1 cellular context compared by ENCODE assay signal in the genomic region with DNA sequence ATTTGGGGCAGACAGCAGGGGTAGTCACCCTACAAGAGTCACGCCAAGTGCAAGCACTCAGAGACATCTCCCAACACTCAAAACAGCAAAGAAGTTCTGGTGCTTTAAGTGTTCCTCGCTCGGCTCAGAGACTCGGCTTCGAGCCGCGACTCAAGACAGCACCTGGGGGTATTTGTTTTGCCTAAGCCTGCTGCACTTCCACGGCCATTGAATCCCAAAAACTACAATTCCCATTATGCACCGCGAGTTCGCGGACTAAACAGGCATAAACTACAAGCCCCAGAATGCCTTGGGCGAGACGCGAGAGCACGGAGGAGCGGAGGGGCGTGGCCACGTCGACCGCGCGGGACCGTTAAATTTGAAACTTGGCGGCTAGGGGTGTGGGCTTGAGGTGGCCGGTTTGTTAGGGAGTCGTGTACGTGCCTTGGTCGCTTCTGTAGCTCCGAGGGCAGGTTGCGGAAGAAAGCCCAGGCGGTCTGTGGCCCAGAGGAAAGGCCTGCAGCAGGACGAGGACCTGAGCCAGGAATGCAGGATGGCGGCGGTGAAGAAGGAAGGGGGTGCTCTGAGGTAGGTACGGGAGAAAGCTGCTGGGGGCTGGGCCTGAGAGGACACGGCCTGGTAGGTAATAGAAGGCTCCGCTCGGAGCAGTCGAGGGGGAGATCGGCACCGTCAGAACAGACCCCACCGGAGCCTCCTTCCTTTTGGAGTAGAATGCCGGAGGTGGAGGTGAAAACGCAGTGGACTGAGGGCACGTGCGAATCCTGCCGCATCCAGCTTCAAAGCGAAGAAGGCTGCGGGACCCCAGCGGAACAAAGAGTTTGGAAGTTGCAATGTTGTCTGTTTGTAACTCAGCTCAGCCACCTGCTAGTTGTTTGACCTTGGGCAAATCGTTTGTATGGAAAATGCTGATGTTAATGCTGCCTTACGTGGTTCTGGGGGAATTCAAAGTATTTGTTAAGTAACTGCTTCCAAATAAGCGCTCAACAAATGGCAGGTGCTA.
TF ChIP-seq lines count a peak whose summit lies in the region.

TSS of gene BUB1B (plus strand) at position 381 of the 1,000 bp plus-strand sequence. CDS start at position 533, 152 bp downstream.

TF ChIP-seq in HepG2, 621 proteins besides CTCF, POLR2A, EP300 and RAD21 (continued from another document and continues in another):
- no peak for TF ChIP-seq ZNF414 (CRISPR knock-in tag; IDR thresholded peaks at IDR 0.05)
- TF ChIP-seq KDM2A (CRISPR knock-in tag; IDR thresholded peaks at IDR 0.05; ENCODE audit: borderline replicate concordance, low read depth): peak; percentile 77
- no peak for TF ChIP-seq ZNF460 (CRISPR knock-in tag; IDR thresholded peaks at IDR 0.05; ENCODE audit: borderline replicate concordance)
- TF ChIP-seq BRD4 (CRISPR knock-in tag; IDR thresholded peaks at IDR 0.05): peak; percentile 52
- TF ChIP-seq CSRNP1 (CRISPR knock-in tag; IDR thresholded peaks at IDR 0.05): peak; percentile 96
- TF ChIP-seq DNMT3B (CRISPR knock-in tag; conservative IDR thresholded peaks at IDR 0.05): no peak
- 0 out of 2 replicates have a peak, but pooled peaks have one; percentile 10 for TF ChIP-seq ZBTB7B (CRISPR knock-in tag; IDR thresholded peaks at IDR 0.05)
- TF ChIP-seq ZNF691 (CRISPR knock-in tag; IDR thresholded peaks at IDR 0.05; ENCODE audit: borderline replicate concordance, low read depth): peak; percentile 69; the same call in 1 of the 2 replicates
- peak; percentile 98 for TF ChIP-seq MXD4 (CRISPR knock-in tag; IDR thresholded peaks at IDR 0.05)
- 0 out of 2 replicates have a peak, but pooled peaks have one; percentile 21 for TF ChIP-seq SMAD3 (CRISPR knock-in tag; IDR thresholded peaks at IDR 0.05)
- TF ChIP-seq ZNF275 (CRISPR knock-in tag; IDR thresholded peaks at IDR 0.05; ENCODE audit: borderline replicate concordance): 0 out of 2 replicates have a peak, but pooled peaks have one; percentile 24
- TF ChIP-seq FOXP4 (CRISPR knock-in tag; IDR thresholded peaks at IDR 0.05): no peak; the same call in none of the 2 replicates
- TF ChIP-seq MTF1 (CRISPR knock-in tag; IDR thresholded peaks at IDR 0.05): no peak
- TF ChIP-seq JARID2 (CRISPR knock-in tag; IDR thresholded peaks at IDR 0.05; ENCODE audit: insufficient replicate concordance): peak; percentile 23
- no peak for TF ChIP-seq HNRNPH1 (optimal IDR thresholded peaks at IDR 0.05; ENCODE audit: low read depth, low read length)
- TF ChIP-seq ONECUT2 (CRISPR knock-in tag; IDR thresholded peaks at IDR 0.05): no peak; the same call in 1 of the 2 replicates
- no peak for TF ChIP-seq ZNF441 (CRISPR knock-in tag; IDR thresholded peaks at IDR 0.05; ENCODE audit: borderline replicate concordance)
- TF ChIP-seq SRSF4 (IDR thresholded peaks at IDR 0.05; ENCODE audit: low read depth, low read length, poor library complexity, severe bottlenecking): no peak
- peak; percentile 54; the same call in 1 of the 2 replicates for TF ChIP-seq IKZF5 (CRISPR knock-in tag; IDR thresholded peaks at IDR 0.05)
- no peak for TF ChIP-seq PAF1 (CRISPR knock-in tag; IDR thresholded peaks at IDR 0.05)
- TF ChIP-seq TRIM24 (CRISPR knock-in tag; IDR thresholded peaks at IDR 0.05): no peak
- TF ChIP-seq ZMAT3 (CRISPR knock-in tag; conservative IDR thresholded peaks at IDR 0.05): no peak; the same call in 1 of the 2 replicates
- TF ChIP-seq SAFB2 (CRISPR knock-in tag; IDR thresholded peaks at IDR 0.05; ENCODE audit: borderline replicate concordance, low read depth): no peak
- TF ChIP-seq ZNF292 (CRISPR knock-in tag; IDR thresholded peaks at IDR 0.05; ENCODE audit: borderline replicate concordance, low read depth): no peak
- TF ChIP-seq, protein P1, sequence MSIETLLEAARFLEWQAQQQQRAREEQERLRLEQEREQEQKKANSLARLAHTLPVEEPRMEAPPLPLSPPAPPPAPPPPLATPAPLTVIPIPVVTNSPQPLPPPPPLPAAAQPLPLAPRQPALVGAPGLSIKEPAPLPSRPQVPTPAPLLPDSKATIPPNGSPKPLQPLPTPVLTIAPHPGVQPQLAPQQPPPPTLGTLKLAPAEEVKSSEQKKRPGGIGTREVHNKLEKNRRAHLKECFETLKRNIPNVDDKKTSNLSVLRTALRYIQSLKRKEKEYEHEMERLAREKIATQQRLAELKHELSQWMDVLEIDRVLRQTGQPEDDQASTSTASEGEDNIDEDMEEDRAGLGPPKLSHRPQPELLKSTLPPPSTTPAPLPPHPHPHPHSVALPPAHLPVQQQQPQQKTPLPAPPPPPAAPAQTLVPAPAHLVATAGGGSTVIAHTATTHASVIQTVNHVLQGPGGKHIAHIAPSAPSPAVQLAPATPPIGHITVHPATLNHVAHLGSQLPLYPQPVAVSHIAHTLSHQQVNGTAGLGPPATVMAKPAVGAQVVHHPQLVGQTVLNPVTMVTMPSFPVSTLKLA (IDR thresholded peaks at IDR 0.05): peak; percentile 70
- TF ChIP-seq ZC3H4 (CRISPR knock-in tag; IDR thresholded peaks at IDR 0.05; ENCODE audit: borderline replicate concordance): no peak
- TF ChIP-seq ZBTB3 (CRISPR knock-in tag; IDR thresholded peaks at IDR 0.05; ENCODE audit: borderline replicate concordance, low read depth): no peak
- peak; percentile 78; the same call in 1 of the 2 replicates for TF ChIP-seq NFKB2 (CRISPR knock-in tag; IDR thresholded peaks at IDR 0.05; ENCODE audit: borderline replicate concordance)
- no peak for TF ChIP-seq ATRX (CRISPR knock-in tag; IDR thresholded peaks at IDR 0.05; ENCODE audit: borderline replicate concordance)
- peak; percentile 52; the same call in 1 of the 2 replicates for TF ChIP-seq KDM3A (CRISPR knock-in tag; IDR thresholded peaks at IDR 0.05; ENCODE audit: low read depth)
- TF ChIP-seq ELF1 (CRISPR knock-in tag; IDR thresholded peaks at IDR 0.05): peak; percentile 86
- TF ChIP-seq, protein P2, sequence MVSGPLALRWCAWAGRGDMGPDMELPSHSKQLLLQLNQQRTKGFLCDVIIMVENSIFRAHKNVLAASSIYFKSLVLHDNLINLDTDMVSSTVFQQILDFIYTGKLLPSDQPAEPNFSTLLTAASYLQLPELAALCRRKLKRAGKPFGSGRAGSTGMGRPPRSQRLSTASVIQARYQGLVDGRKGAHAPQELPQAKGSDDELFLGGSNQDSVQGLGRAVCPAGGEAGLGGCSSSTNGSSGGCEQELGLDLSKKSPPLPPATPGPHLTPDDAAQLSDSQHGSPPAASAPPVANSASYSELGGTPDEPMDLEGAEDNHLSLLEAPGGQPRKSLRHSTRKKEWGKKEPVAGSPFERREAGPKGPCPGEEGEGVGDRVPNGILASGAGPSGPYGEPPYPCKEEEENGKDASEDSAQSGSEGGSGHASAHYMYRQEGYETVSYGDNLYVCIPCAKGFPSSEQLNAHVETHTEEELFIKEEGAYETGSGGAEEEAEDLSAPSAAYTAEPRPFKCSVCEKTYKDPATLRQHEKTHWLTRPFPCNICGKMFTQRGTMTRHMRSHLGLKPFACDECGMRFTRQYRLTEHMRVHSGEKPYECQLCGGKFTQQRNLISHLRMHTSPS (CRISPR knock-in tag; IDR thresholded peaks at IDR 0.05; ENCODE audit: low read depth): no peak
- TF ChIP-seq SNAI1 (CRISPR knock-in tag; IDR thresholded peaks at IDR 0.05; ENCODE audit: borderline replicate concordance): 0 out of 2 replicates have a peak, but pooled peaks have one; percentile 37
- TF ChIP-seq SMARCE1 (IDR thresholded peaks at IDR 0.05; ENCODE audit: borderline replicate concordance): no peak
- TF ChIP-seq, protein P3, sequence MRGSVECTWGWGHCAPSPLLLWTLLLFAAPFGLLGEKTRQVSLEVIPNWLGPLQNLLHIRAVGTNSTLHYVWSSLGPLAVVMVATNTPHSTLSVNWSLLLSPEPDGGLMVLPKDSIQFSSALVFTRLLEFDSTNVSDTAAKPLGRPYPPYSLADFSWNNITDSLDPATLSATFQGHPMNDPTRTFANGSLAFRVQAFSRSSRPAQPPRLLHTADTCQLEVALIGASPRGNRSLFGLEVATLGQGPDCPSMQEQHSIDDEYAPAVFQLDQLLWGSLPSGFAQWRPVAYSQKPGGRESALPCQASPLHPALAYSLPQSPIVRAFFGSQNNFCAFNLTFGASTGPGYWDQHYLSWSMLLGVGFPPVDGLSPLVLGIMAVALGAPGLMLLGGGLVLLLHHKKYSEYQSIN (CRISPR knock-in tag; IDR thresholded peaks at IDR 0.05; ENCODE audit: borderline replicate concordance): no peak
- TF ChIP-seq ZNF574 (CRISPR knock-in tag; IDR thresholded peaks at IDR 0.05): peak; percentile 96
- no peak for TF ChIP-seq PRPF4 (IDR thresholded peaks at IDR 0.05; ENCODE audit: low read depth, low read length, poor library complexity, severe bottlenecking)
- peak; percentile 60 for TF ChIP-seq HDAC2 (CRISPR knock-in tag; IDR thresholded peaks at IDR 0.05)
- TF ChIP-seq ZNF598 (CRISPR knock-in tag; IDR thresholded peaks at IDR 0.05; ENCODE audit: borderline replicate concordance): no peak; the same call in 1 of the 2 replicates
- TF ChIP-seq ZNF546 (CRISPR knock-in tag; conservative IDR thresholded peaks at IDR 0.05): no peak
- TF ChIP-seq ZNF317 (CRISPR knock-in tag; IDR thresholded peaks at IDR 0.05): 0 out of 2 replicates have a peak, but pooled peaks have one; percentile 39
- TF ChIP-seq ZSCAN21 (CRISPR knock-in tag; IDR thresholded peaks at IDR 0.05; ENCODE audit: borderline replicate concordance): peak; percentile 93
